In the genomic region with DNA sequence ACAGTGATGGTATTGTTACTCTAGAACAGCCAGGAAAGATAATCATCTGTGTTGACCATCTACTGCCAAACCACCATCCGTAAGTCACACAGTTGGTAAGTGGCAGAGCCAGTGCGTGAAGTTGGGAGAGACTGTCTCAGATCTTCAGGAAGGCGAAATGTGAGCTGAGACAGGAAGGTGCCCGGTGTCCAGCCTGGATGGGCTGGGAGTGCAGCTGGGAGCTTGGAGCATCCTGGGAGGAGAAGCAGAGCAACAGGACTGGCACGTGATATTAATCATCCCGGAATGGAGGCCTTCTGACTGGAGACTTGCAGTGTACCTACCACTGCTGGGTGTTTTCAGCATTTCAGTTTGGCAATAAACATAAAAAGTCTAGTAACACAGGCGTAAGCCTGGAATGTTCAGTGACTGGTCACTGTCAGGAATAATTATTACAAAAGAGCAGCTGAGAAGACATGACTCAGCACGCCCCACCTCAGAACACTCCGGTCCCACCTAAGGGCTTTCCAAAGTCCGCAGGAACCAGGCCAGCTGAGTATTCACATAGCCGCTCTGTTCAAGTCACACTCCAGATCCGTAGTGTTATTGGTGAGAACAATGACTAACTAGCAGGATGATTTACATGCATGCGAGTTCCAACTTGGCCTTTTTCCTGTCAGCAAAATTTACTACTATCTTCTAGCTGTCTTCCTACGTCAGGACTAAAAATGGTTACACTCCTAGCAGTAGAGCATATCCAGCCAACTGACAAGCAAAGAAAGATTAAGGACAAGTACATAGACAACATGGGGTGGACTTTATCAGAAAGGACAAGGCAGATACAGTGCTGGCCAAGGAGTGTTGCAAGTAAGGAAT, we compare ENCODE assay signal across 1 cellular context.
TF ChIP-seq lines count a peak whose summit lies in the region.

No MANE protein-coding gene starts in this region.

TF ChIP-seq in HepG2, 621 proteins besides CTCF, POLR2A, EP300 and RAD21 (continued from another document and continues in another):
- TF ChIP-seq, protein P1, sequence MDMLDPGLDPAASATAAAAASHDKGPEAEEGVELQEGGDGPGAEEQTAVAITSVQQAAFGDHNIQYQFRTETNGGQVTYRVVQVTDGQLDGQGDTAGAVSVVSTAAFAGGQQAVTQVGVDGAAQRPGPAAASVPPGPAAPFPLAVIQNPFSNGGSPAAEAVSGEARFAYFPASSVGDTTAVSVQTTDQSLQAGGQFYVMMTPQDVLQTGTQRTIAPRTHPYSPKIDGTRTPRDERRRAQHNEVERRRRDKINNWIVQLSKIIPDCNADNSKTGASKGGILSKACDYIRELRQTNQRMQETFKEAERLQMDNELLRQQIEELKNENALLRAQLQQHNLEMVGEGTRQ (IDR thresholded peaks at IDR 0.05; ENCODE audit: low read depth, low read length), result peak; percentile 43
- TF ChIP-seq, protein P1 (CRISPR knock-in tag; IDR thresholded peaks at IDR 0.05; ENCODE audit: borderline replicate concordance), result no peak; the same call in 1 of the 2 replicates
- TF ChIP-seq PITX1 (CRISPR knock-in tag; IDR thresholded peaks at IDR 0.05), result no peak
- TF ChIP-seq UBTF (CRISPR knock-in tag; IDR thresholded peaks at IDR 0.05), result no peak
- TF ChIP-seq NFAT5 (CRISPR knock-in tag; IDR thresholded peaks at IDR 0.05), result no peak
- no peak for TF ChIP-seq ZNF737 (CRISPR knock-in tag; IDR thresholded peaks at IDR 0.05; ENCODE audit: borderline replicate concordance)
- TF ChIP-seq ZNF549 (CRISPR knock-in tag; IDR thresholded peaks at IDR 0.05), result no peak
- no peak for TF ChIP-seq AKAP8 (CRISPR knock-in tag; IDR thresholded peaks at IDR 0.05)
- no peak for TF ChIP-seq HNRNPLL (IDR thresholded peaks at IDR 0.05; ENCODE audit: low read depth, low read length, poor library complexity, severe bottlenecking)
- TF ChIP-seq, protein P2, sequence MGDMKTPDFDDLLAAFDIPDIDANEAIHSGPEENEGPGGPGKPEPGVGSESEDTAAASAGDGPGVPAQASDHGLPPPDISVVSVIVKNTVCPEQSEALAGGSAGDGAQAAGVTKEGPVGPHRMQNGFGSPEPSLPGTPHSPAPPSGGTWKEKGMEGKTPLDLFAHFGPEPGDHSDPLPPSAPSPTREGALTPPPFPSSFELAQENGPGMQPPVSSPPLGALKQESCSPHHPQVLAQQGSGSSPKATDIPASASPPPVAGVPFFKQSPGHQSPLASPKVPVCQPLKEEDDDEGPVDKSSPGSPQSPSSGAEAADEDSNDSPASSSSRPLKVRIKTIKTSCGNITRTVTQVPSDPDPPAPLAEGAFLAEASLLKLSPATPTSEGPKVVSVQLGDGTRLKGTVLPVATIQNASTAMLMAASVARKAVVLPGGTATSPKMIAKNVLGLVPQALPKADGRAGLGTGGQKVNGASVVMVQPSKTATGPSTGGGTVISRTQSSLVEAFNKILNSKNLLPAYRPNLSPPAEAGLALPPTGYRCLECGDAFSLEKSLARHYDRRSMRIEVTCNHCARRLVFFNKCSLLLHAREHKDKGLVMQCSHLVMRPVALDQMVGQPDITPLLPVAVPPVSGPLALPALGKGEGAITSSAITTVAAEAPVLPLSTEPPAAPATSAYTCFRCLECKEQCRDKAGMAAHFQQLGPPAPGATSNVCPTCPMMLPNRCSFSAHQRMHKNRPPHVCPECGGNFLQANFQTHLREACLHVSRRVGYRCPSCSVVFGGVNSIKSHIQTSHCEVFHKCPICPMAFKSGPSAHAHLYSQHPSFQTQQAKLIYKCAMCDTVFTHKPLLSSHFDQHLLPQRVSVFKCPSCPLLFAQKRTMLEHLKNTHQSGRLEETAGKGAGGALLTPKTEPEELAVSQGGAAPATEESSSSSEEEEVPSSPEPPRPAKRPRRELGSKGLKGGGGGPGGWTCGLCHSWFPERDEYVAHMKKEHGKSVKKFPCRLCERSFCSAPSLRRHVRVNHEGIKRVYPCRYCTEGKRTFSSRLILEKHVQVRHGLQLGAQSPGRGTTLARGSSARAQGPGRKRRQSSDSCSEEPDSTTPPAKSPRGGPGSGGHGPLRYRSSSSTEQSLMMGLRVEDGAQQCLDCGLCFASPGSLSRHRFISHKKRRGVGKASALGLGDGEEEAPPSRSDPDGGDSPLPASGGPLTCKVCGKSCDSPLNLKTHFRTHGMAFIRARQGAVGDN (CRISPR knock-in tag; IDR thresholded peaks at IDR 0.05), result peak; percentile 21; the same call in 1 of the 2 replicates
- no peak for TF ChIP-seq HOXA7 (CRISPR knock-in tag; IDR thresholded peaks at IDR 0.05)
- TF ChIP-seq, protein P3, sequence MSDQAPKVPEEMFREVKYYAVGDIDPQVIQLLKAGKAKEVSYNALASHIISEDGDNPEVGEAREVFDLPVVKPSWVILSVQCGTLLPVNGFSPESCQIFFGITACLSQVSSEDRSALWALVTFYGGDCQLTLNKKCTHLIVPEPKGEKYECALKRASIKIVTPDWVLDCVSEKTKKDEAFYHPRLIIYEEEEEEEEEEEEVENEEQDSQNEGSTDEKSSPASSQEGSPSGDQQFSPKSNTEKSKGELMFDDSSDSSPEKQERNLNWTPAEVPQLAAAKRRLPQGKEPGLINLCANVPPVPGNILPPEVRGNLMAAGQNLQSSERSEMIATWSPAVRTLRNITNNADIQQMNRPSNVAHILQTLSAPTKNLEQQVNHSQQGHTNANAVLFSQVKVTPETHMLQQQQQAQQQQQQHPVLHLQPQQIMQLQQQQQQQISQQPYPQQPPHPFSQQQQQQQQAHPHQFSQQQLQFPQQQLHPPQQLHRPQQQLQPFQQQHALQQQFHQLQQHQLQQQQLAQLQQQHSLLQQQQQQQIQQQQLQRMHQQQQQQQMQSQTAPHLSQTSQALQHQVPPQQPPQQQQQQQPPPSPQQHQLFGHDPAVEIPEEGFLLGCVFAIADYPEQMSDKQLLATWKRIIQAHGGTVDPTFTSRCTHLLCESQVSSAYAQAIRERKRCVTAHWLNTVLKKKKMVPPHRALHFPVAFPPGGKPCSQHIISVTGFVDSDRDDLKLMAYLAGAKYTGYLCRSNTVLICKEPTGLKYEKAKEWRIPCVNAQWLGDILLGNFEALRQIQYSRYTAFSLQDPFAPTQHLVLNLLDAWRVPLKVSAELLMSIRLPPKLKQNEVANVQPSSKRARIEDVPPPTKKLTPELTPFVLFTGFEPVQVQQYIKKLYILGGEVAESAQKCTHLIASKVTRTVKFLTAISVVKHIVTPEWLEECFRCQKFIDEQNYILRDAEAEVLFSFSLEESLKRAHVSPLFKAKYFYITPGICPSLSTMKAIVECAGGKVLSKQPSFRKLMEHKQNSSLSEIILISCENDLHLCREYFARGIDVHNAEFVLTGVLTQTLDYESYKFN (CRISPR knock-in tag; conservative IDR thresholded peaks at IDR 0.05), result peak; percentile 43
- no peak for TF ChIP-seq RXRA (CRISPR knock-in tag; IDR thresholded peaks at IDR 0.05)
- TF ChIP-seq NONO (IDR thresholded peaks at IDR 0.05), result no peak
- no peak for TF ChIP-seq NONO (CRISPR knock-in tag; conservative IDR thresholded peaks at IDR 0.05)
- TF ChIP-seq GATAD1 (CRISPR knock-in tag; IDR thresholded peaks at IDR 0.05), result no peak
- no peak for TF ChIP-seq PHF5A (CRISPR knock-in tag; IDR thresholded peaks at IDR 0.05; ENCODE audit: low read depth, unreplicated experiment)
- TF ChIP-seq ETS1 (CRISPR knock-in tag; IDR thresholded peaks at IDR 0.05), result no peak
- no peak for TF ChIP-seq ZNF205 (CRISPR knock-in tag; IDR thresholded peaks at IDR 0.05)
- TF ChIP-seq NFYB (CRISPR knock-in tag; IDR thresholded peaks at IDR 0.05), result no peak
- TF ChIP-seq SRF (IDR thresholded peaks at IDR 0.05; ENCODE audit: low read depth, low read length), result no peak
- TF ChIP-seq ZBTB33 (CRISPR knock-in tag; IDR thresholded peaks at IDR 0.05), result no peak
- TF ChIP-seq MYNN (CRISPR knock-in tag; IDR thresholded peaks at IDR 0.05; ENCODE audit: low read depth), result no peak
- TF ChIP-seq MEF2D (CRISPR knock-in tag; IDR thresholded peaks at IDR 0.05), result no peak
- no peak for TF ChIP-seq HIVEP1 (CRISPR knock-in tag; IDR thresholded peaks at IDR 0.05)
- TF ChIP-seq KLF16 (CRISPR knock-in tag; IDR thresholded peaks at IDR 0.05), result no peak
- no peak for TF ChIP-seq PHB2 (IDR thresholded peaks at IDR 0.05; ENCODE audit: partially characterized antibody)
